ENCODE assay signal across 8 cellular contexts in genomic region chr1:156927215-156928042, GRCh38. TPM values are rescaled to one million over a fixed set of nuclear protein-coding genes. Genes with fewer than 3 reads are reported as not detected.
DNase-seq lines count a peak whose midpoint lies in the region; ATAC-seq, FAIRE-seq and TF ChIP-seq lines count a peak whose summit lies in the region.

No MANE protein-coding gene starts in this region.

- no peaks in the 10 kb centered on the region for H3K36me3 ChIP-seq in astrocyte (ENCODE audit: insufficient read depth, low read length)

- H3K79me2 ChIP-seq in astrocyte (ENCODE audit: insufficient read depth, low read length): no peaks in the 10 kb centered on the region

- H3K27me3 Mint-ChIP-seq in astrocyte (ENCODE audit: low read depth, unreplicated experiment): peaks cover 73% of the 10 kb centered on the region

- H3K9me3 ChIP-seq in astrocyte (ENCODE audit: insufficient read depth, low read depth, low read length): no peaks in the 10 kb centered on the region

- no peak overlapping the region for H3K27ac Mint-ChIP-seq in astrocyte (ENCODE audit: unreplicated experiment)

- TF ChIP-seq POLR2A in NB4 (IDR thresholded peaks at IDR 0.05; ENCODE audit: extremely low read depth, insufficient read length) (no peak), GM18505 (IDR thresholded peaks at IDR 0.05; ENCODE audit: borderline replicate concordance, extremely low read depth, insufficient read depth, insufficient read length) (no peak)

- H3K9ac ChIP-seq in astrocyte (ENCODE audit: low read length): no peak overlapping the region

- H3K4me1 Mint-ChIP-seq in astrocyte (ENCODE audit: low read depth, unreplicated experiment): peaks cover 11% of the 10 kb centered on the region

- H3K9me3 Mint-ChIP-seq in astrocyte (ENCODE audit: unreplicated experiment): peaks cover 1% of the 10 kb centered on the region

- peaks cover 15% of the 10 kb centered on the region for H3K4me1 ChIP-seq in astrocyte (ENCODE audit: insufficient read depth, low read length)

- no peak for FAIRE-seq in astrocyte (lab: Jason Lieb, UNC)

- H3K4me2 ChIP-seq in astrocyte (ENCODE audit: low read length): peak overlapping the region; percentile 84

- no peaks in the 10 kb centered on the region for H3K36me3 Mint-ChIP-seq in astrocyte (ENCODE audit: low read depth, unreplicated experiment)

- no peak overlapping the region for H3K4me3 ChIP-seq in NB4 (ENCODE audit: low read depth, low read length)
- peak overlapping the region; percentile 38 for H3K4me3 ChIP-seq in astrocyte (ENCODE audit: insufficient read depth, low read depth, low read length)
- peak overlapping the region; percentile 47 for H3K4me3 ChIP-seq in iPS-11a (ENCODE audit: low read depth, low read length)

- peaks cover 14% of the 10 kb centered on the region for H4K20me1 ChIP-seq in astrocyte (ENCODE audit: insufficient read depth, low read length)

- TF ChIP-seq CTCF in NB4 (IDR thresholded peaks at IDR 0.05; ENCODE audit: low read depth, low read length) (peak; percentile 55), astrocyte (IDR thresholded peaks at IDR 0.05; ENCODE audit: insufficient read depth, low read depth, low read length) (peak; percentile 57)

- peak overlapping the region; percentile 71 for H2AFZ ChIP-seq in astrocyte (ENCODE audit: low read depth, low read length)

- DNase-seq in GM03348 (ENCODE audit: low spot score) (peak; percentile 89), NB4 (ENCODE audit: low read depth) (peak; percentile 78), T-helper 2 cell (peak in 4 of 5 experiments; percentile 33 to 59 (median 50)), astrocyte (ENCODE audit: low read depth) (peak; percentile 47)
- peak; percentile 64 for DNase-seq in stimulated activated CD4-positive, alpha-beta T cell treated with anti-CD3 and anti-CD28 coated beads, Interleukin-12 subunit alpha, Interleukin-12 subunit beta, amount 100 ng/mL, for 4 hours

- H3K27me3 ChIP-seq in astrocyte (ENCODE audit: insufficient read depth, low read length): peaks cover 36% of the 10 kb centered on the region

- ATAC-seq in HG02623 (IDR thresholded peaks at IDR 0.05; ENCODE audit: unreplicated experiment): no peak
- ATAC-seq in GM18505 (IDR thresholded peaks at IDR 0.05; ENCODE audit: unreplicated experiment): no peak

- H3K27ac ChIP-seq in astrocyte (ENCODE audit: low read depth, low read length): no peak overlapping the region

- no peak overlapping the region for H3K4me3 Mint-ChIP-seq in astrocyte (ENCODE audit: unreplicated experiment)

RNA-seq across cellular contexts. Expression of gene LRRC71, which starts 7.0 kb away (rescaled TPM):
- total RNA-seq in astrocyte: 0.14 TPM in 1 of 2 replicates, not detected in the other

RNA-seq across cellular contexts. Expression of gene PEAR1, which starts 33.9 kb away (rescaled TPM):
- 8.5 and 17.3 TPM in 2 replicates for total RNA-seq in astrocyte
